In genomic region chr20:50630578-50631263, GRCh38 we compare ENCODE assay signal across 21 cellular contexts.
DNase-seq lines count a peak whose midpoint lies in the region; ATAC-seq and TF ChIP-seq lines count a peak whose summit lies in the region.
"Had no signal": no experiment of that assay in that cellular context is flagged by ENCODE, and none has a peak within 500 bp of the region (broad histone marks: within the 10 kb centered on the region; RNA-seq: fewer than 3 reads in every experiment).

No MANE protein-coding gene starts in this region.

- H4K91ac ChIP-seq in mesenchymal stem cell (ENCODE audit: low read length): peak overlapping the region; percentile 71

- peaks cover 59% of the 10 kb centered on the region for H3K27me3 Mint-ChIP-seq in stimulated activated memory B cell treated with anti-CD40 and anti-IgM and Interleukin-4, amounts not matched to agents 10 μg/mL and 1 μg/mL and 100 μg/mL, for 72 hours

- no peaks in the 10 kb centered on the region for H3K27me3 ChIP-seq in left ventricle myocardium inferior (ENCODE audit: low read depth)
- no peaks in the 10 kb centered on the region for H3K27me3 ChIP-seq in Panc1 (ENCODE audit: control insufficient read depth, insufficient read depth, low read length)
- no peaks in the 10 kb centered on the region for H3K27me3 ChIP-seq in mesenchymal stem cell (ENCODE audit: control insufficient read depth in 1 of 2, insufficient read depth in 1 of 2, low read length in 2 of 2)
- H3K27me3 ChIP-seq: MG63 had no signal

- no peak overlapping the region for H3K4me2 ChIP-seq in mesenchymal stem cell (ENCODE audit: low read length, poor library complexity, severe bottlenecking)

- no peaks in the 10 kb centered on the region for H3K36me3 Mint-ChIP-seq in stimulated activated memory B cell treated with anti-CD40 and anti-IgM and Interleukin-4, amounts not matched to agents 10 μg/mL and 1 μg/mL and 100 μg/mL, for 72 hours
- H3K36me3 Mint-ChIP-seq: CD4-positive, CD25-positive, alpha-beta regulatory T cell had no signal

- peaks cover 14% of the 10 kb centered on the region for H3K79me1 ChIP-seq in mesenchymal stem cell (replicated peaks; ENCODE audit: low read length, poor library complexity, severe bottlenecking)

- H3K9me3 ChIP-seq in left ventricle myocardium inferior (replicated peaks): no peaks in the 10 kb centered on the region
- no peaks in the 10 kb centered on the region for H3K9me3 ChIP-seq in Panc1 (ENCODE audit: control insufficient read depth, insufficient read depth, low read depth, low read length)
- H3K9me3 ChIP-seq in mesenchymal stem cell (ENCODE audit: control insufficient read depth, low read length): no peaks in the 10 kb centered on the region
- H3K9me3 ChIP-seq: MG63 had no signal

- H2AK5ac ChIP-seq in mesenchymal stem cell (ENCODE audit: low read length, severe bottlenecking): no peak overlapping the region

- H3K27ac ChIP-seq in left ventricle myocardium inferior (replicated peaks) (peak overlapping the region; percentile 27), Panc1 (ENCODE audit: low read length) (peak overlapping the region; percentile 95), mesenchymal stem cell (ENCODE audit: low read length, poor library complexity, severe bottlenecking) (no peak overlapping the region)

- no peaks in the 10 kb centered on the region for H3K9me3 Mint-ChIP-seq in stimulated activated memory B cell treated with anti-CD40 and anti-IgM and Interleukin-4, amounts not matched to agents 10 μg/mL and 1 μg/mL and 100 μg/mL, for 72 hours
- H3K9me3 Mint-ChIP-seq: CD4-positive, CD25-positive, alpha-beta regulatory T cell; IgD-negative memory B cell had no signal

- H3K4me3 ChIP-seq in left ventricle myocardium inferior: no peak overlapping the region
- H3K4me3 ChIP-seq in Panc1 (ENCODE audit: low read depth in 2 of 2, low read length in 2 of 2): no peak overlapping the region
- H3K4me3 ChIP-seq in mesenchymal stem cell (ENCODE audit: insufficient read depth in 1 of 2, low read depth in 1 of 2, low read length in 2 of 2): no peak overlapping the region
- H3K4me3 ChIP-seq: MG63 had no signal

- H3K18ac ChIP-seq in mesenchymal stem cell (ENCODE audit: low read depth in 1 of 2, low read length in 2 of 2): peak overlapping the region in 1 of 2 experiments; percentile 28

- intact Hi-C loops in left ventricle myocardium inferior (cut with micrococcal nuclease) (no loop called here), cardiac septum (cut with DNase I) (no loop called here), Panc1 (cut with micrococcal nuclease; ENCODE audit: unreplicated experiment) (no loop called here)

- no peaks in the 10 kb centered on the region for H3K4me1 Mint-ChIP-seq in stimulated activated memory B cell treated with anti-CD40 and anti-IgM and Interleukin-4, amounts not matched to agents 10 μg/mL and 1 μg/mL and 100 μg/mL, for 72 hours

- H3K36me3 ChIP-seq in left ventricle myocardium inferior (no peaks in the 10 kb centered on the region), Panc1 (ENCODE audit: control insufficient read depth, insufficient read depth, low read length) (no peaks in the 10 kb centered on the region), mesenchymal stem cell (ENCODE audit: control insufficient read depth in 1 of 2, insufficient read depth in 2 of 2, low read depth in 1 of 2, low read length in 2 of 2) (peaks cover 11 to 28% of the 10 kb centered on the region in 2 experiments)
- H3K36me3 ChIP-seq: MG63 had no signal

- no peak overlapping the region for H3K27ac Mint-ChIP-seq in stimulated activated memory B cell treated with anti-CD40 and anti-IgM and Interleukin-4, amounts not matched to agents 10 μg/mL and 1 μg/mL and 100 μg/mL, for 72 hours
- H3K27ac Mint-ChIP-seq: B cell; CD4-positive, CD25-positive, alpha-beta regulatory T cell; IgD-negative memory B cell had no signal

- CTCF ChIA-PET in Panc1 (lab: Charles Lee): no interaction called here

- TF ChIP-seq CTCF in left ventricle myocardium inferior (IDR thresholded peaks at IDR 0.05; ENCODE audit: borderline replicate concordance): no peak
- TF ChIP-seq CTCF in Panc1 (IDR thresholded peaks at IDR 0.05): no peak

- H2BK5ac ChIP-seq in mesenchymal stem cell (ENCODE audit: low read depth, low read length, poor library complexity, severe bottlenecking): no peak overlapping the region

- in situ Hi-C loops in Panc1 (cut with HindIII; ENCODE audit: low pct_unique_long_range_greater_than_20kb, low sequenced_read_pairs): no loop called here
- in situ Hi-C loops in G401 (cut with HindIII; ENCODE audit: low sequenced_read_pairs): no loop called here

- H3K4me1 ChIP-seq in left ventricle myocardium inferior: peaks cover 25% of the 10 kb centered on the region
- peaks cover 86% of the 10 kb centered on the region for H3K4me1 ChIP-seq in Panc1 (ENCODE audit: control insufficient read depth, insufficient read depth, low read length)
- peaks cover 24% of the 10 kb centered on the region for H3K4me1 ChIP-seq in mesenchymal stem cell (ENCODE audit: control insufficient read depth, insufficient read depth, low read depth, low read length)

- H3K9ac ChIP-seq in mesenchymal stem cell (ENCODE audit: low read length): no peak overlapping the region

- no peak overlapping the region for H3K4ac ChIP-seq in mesenchymal stem cell (ENCODE audit: low read depth in 1 of 2, low read length in 2 of 2)

- peak overlapping the region in 1 of 2 experiments; percentile 49 for H2BK12ac ChIP-seq in mesenchymal stem cell (ENCODE audit: low read length in 2 of 2)

- no peak overlapping the region for H2BK15ac ChIP-seq in mesenchymal stem cell (ENCODE audit: low read depth, poor library complexity, severe bottlenecking)

- H3K14ac ChIP-seq in mesenchymal stem cell (ENCODE audit: low read length in 2 of 2): no peak overlapping the region

- no peak for ATAC-seq in Panc1
- ATAC-seq in stimulated activated memory B cell treated with anti-CD40 and anti-IgM and Interleukin-4, amounts not matched to agents 10 μg/mL and 1 μg/mL and 100 μg/mL, for 72 hours: peak; percentile 7

- no peak overlapping the region for H3K23ac ChIP-seq in mesenchymal stem cell (ENCODE audit: low read length in 2 of 2)

- no peak overlapping the region for H3K4me3 Mint-ChIP-seq in stimulated activated memory B cell treated with anti-CD40 and anti-IgM and Interleukin-4, amounts not matched to agents 10 μg/mL and 1 μg/mL and 100 μg/mL, for 72 hours
- H3K4me3 Mint-ChIP-seq: B cell; CD4-positive, CD25-positive, alpha-beta regulatory T cell; IgD-negative memory B cell had no signal

- H2AFZ ChIP-seq in mesenchymal stem cell (ENCODE audit: low read depth, low read length): no peak overlapping the region

- H4K8ac ChIP-seq in mesenchymal stem cell (ENCODE audit: low read length): peak overlapping the region; percentile 73

- 97% methylated on average over 18 of the region's 21 CpGs for WGBS in mesenchymal stem cell

- no peak overlapping the region for H2BK120ac ChIP-seq in mesenchymal stem cell (ENCODE audit: low read depth, low read length)

- DNase-seq in left ventricle myocardium inferior (no peak), cardiac septum (ENCODE audit: low spot score) (no peak), Panc1 (ENCODE audit: low read depth, low spot score) (no peak), mesenchymal stem cell (no peak), G401 (ENCODE audit: low spot score) (no peak), NCI-H146 treated with DMSO at 0.1 percent for 48 hours (lab: John Stamatoyannopoulos, UW; ENCODE audit: unreplicated experiment) (no peak), AG08396 (ENCODE audit: low spot score) (no peak)
- DNase-seq: CD4-positive, CD25-positive, alpha-beta regulatory T cell; DMS79 treated with DMSO at 0.1 percent for 48 hours; Kasumi-1; MG63; NCI-H1417; NCI-H187; NCI-H2107; NCI-H446 treated with DMSO at 0.1 percent for 48 hours; NCI-H526 treated with DMSO at 0.1 percent for 48 hours; OCI-M1; Right ventricle myocardium superior had no signal

- POLR2A ChIA-PET in Panc1 (lab: Charles Lee): no interaction called here

- no TSS peak for BruUV-seq in Panc1 (replicated peaks; lab: Mats Ljungman, UMichigan)
